In genomic region chr16:53150769-53151168, GRCh38 we compare ENCODE assay signal across 7 cellular contexts.
"Had no signal": no experiment of that assay in that cellular context is flagged by ENCODE, and none has a peak within 500 bp of the region (broad histone marks: within the 10 kb centered on the region; RNA-seq: fewer than 3 reads in every experiment).

No MANE protein-coding gene starts in this region.

- FAIRE-seq: GM12878, GM12891, GM12892, GM18507, GM19239 had no signal

- ATAC-seq: GM12878 had no signal

- DNase-seq: GDM1, GF-D8 had no signal

- H3K4me3 ChIP-seq: GM12878 had no signal
